In the genomic region with DNA sequence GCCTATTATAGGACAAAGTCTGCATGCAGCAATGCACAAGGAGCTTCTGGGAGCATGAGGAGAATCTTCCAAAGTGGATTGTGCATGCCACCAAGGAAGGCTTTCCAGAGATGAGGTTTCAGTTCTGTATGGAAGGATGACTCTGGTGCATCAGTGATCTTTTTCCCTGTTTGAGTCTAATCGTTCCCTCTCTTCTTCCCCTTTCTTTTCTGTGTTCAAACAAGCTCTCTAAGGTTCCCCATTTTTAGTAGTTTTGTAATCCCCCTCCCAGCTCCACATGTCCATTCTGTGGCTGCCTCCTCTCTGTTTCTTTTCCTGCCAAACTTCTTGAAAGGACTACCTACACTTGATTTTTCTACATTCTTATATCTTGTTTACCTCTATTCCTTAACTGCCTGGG, we compare ENCODE assay signal across 24 cellular contexts. TPM values are rescaled to one million over a fixed set of nuclear protein-coding genes. Genes with fewer than 3 reads are reported as not detected.
A peak's percentile ranks its signal among the peaks of the same experiment; 100 is the strongest.
DNase-seq lines count a peak whose midpoint lies in the region; ATAC-seq and TF ChIP-seq lines count a peak whose summit lies in the region.
"Had no signal": no experiment of that assay in that cellular context is flagged by ENCODE, and none has a peak within 500 bp of the region (broad histone marks: within the 10 kb centered on the region; RNA-seq: fewer than 3 reads in every experiment).

No MANE protein-coding gene starts in this region.

- H3K9me3 Mint-ChIP-seq in T-cell, result no peaks in the 10 kb centered on the region
- H3K9me3 Mint-ChIP-seq: CD4-positive, alpha-beta T cell; IgD-negative memory B cell; naive B cell had no signal

- CTCF ChIA-PET in T-cell (lab: Charles Lee), result interaction anchor here in 1 of 2 donors (0.6 kb wide), 1 partner anchor 44 kb away, joined by 7 read pairs; no protein-coding TSS in a partner anchor

- H3F3A ChIP-seq in GM23248 (ENCODE audit: insufficient read depth), result peaks cover 42% of the 10 kb centered on the region

- no peaks in the 10 kb centered on the region for H3K9me2 ChIP-seq in GM23248 (ENCODE audit: insufficient read depth)

- WGBS in GM23248 (ENCODE audit: low coverage in 1 of 2, low lambda C conversion rate in 2 of 2, missing lambda C conversion rate in 2 of 2), 2 experiments, result 83 to 96% methylated on average over 1 of the region's 1 CpG

- TF ChIP-seq CTCF in OCI-LY3 (IDR thresholded peaks at IDR 0.05; ENCODE audit: low read depth, low read length), result no peak
- no peak for TF ChIP-seq CTCF in left lung (IDR thresholded peaks at IDR 0.05)
- no peak for TF ChIP-seq CTCF in foreskin keratinocyte (conservative IDR thresholded peaks at IDR 0.05)
- no peak for TF ChIP-seq CTCF in GM20000 (IDR thresholded peaks at IDR 0.05; ENCODE audit: extremely low read depth, missing control alignments)

- H3K4me1 Mint-ChIP-seq in T-cell, result peaks cover 14 to 21% (median 14%) of the 10 kb centered on the region in 3 donors

- H3K4me3 Mint-ChIP-seq in T-cell, result no peak overlapping the region
- H3K4me3 Mint-ChIP-seq: CD4-positive, alpha-beta T cell; IgD-negative memory B cell; naive B cell had no signal

- H3K4me2 ChIP-seq in GM23248 (ENCODE audit: unreplicated experiment) (no peak overlapping the region), OCI-LY3 (ENCODE audit: low read length) (0 out of 2 replicates have a peak overlapping the region, but pooled peaks have one; percentile 17)

- no peaks in the 10 kb centered on the region for H4K20me1 ChIP-seq in GM23248 (ENCODE audit: insufficient read depth)
- H4K20me1 ChIP-seq in OCI-LY3 (ENCODE audit: insufficient read depth, low read length), result no peaks in the 10 kb centered on the region

- peak overlapping the region; percentile 57 for H3K27ac ChIP-seq in ACC112 (ENCODE audit: low read depth, low read length)
- peak overlapping the region; percentile 52; the same call in 1 of the 2 replicates for H3K27ac ChIP-seq in GM23248
- no peak overlapping the region for H3K27ac ChIP-seq in OCI-LY3 (ENCODE audit: low read length)
- peak overlapping the region in 1 of 2 donors; percentile 70 for H3K27ac ChIP-seq in left lung
- H3K27ac ChIP-seq in foreskin keratinocyte, result no peak overlapping the region
- H3K27ac ChIP-seq: epithelial cell of prostate, vagina, VCaP had no signal

- H2AFZ ChIP-seq in ACC112 (ENCODE audit: low read length, unreplicated experiment) (no peak overlapping the region), GM23248 (no peak overlapping the region), OCI-LY3 (ENCODE audit: low read depth, low read length) (no peak overlapping the region)

- H3K79me2 ChIP-seq in ACC112 (ENCODE audit: control insufficient read depth, insufficient read depth, low read length, unreplicated experiment) (no peaks in the 10 kb centered on the region), GM23248 (ENCODE audit: insufficient read depth) (no peaks in the 10 kb centered on the region), OCI-LY3 (ENCODE audit: low read length) (no peaks in the 10 kb centered on the region)

- POLR2A ChIA-PET in T-cell (lab: Charles Lee), result no interaction called here

- ATAC-seq in left lung, result peak; percentile 55
- no peak for ATAC-seq in GM18867 (IDR thresholded peaks at IDR 0.05; ENCODE audit: unreplicated experiment)
- ATAC-seq in T-cell (replicated peaks in 1 of 4), result no peak
- no peak for ATAC-seq in foreskin keratinocyte

- intact Hi-C loops in left lung (cut with DNase I), result no loop called here

- peaks cover 59% of the 10 kb centered on the region for H3K4me1 ChIP-seq in ACC112 (ENCODE audit: control insufficient read depth, insufficient read depth, low read length, unreplicated experiment)
- H3K4me1 ChIP-seq in GM23248 (ENCODE audit: insufficient read depth), result peaks cover 40% of the 10 kb centered on the region
- H3K4me1 ChIP-seq in OCI-LY3 (ENCODE audit: low read length), result peaks cover 20% of the 10 kb centered on the region
- H3K4me1 ChIP-seq in left lung, result peaks cover 0 to 68% of the 10 kb centered on the region in 2 donors
- peaks cover 13% of the 10 kb centered on the region for H3K4me1 ChIP-seq in foreskin keratinocyte
- H3K4me1 ChIP-seq: vagina had no signal

- H3K27me3 Mint-ChIP-seq in T-cell, result no peaks in the 10 kb centered on the region
- H3K27me3 Mint-ChIP-seq: CD4-positive, alpha-beta T cell; IgD-negative memory B cell had no signal

- H3K36me3 ChIP-seq in ACC112 (ENCODE audit: insufficient read depth, low read length) (peaks cover 4% of the 10 kb centered on the region; the same call in 1 of the 2 replicates), GM23248 (ENCODE audit: low read depth) (no peaks in the 10 kb centered on the region), OCI-LY3 (replicated peaks; ENCODE audit: low read depth, low read length) (no peaks in the 10 kb centered on the region), left lung (no peaks in the 10 kb centered on the region)
- H3K36me3 ChIP-seq: vagina had no signal

- H3K9me3 ChIP-seq in GM23248 (ENCODE audit: low read depth) (no peaks in the 10 kb centered on the region), OCI-LY3 (ENCODE audit: insufficient read depth, low read length) (no peaks in the 10 kb centered on the region), left lung (no peaks in the 10 kb centered on the region)
- H3K9me3 ChIP-seq: vagina had no signal

- in situ Hi-C loops in GM23248 (cut with MboI), result no loop called here

- H3K9ac ChIP-seq in GM23248, result no peak overlapping the region
- no peak overlapping the region for H3K9ac ChIP-seq in OCI-LY3 (ENCODE audit: low read length)

- DNase-seq in GM23248 (no peak), left lung (no peak), T-cell (no peak), foreskin keratinocyte (no peak), GM20000 (ENCODE audit: low spot score) (no peak)
- DNase-seq: ACHN; activated CD4-positive, alpha-beta T cell treated with anti-CD3 and anti-CD28 coated beads, Interleukin-2, amount 50 U/mL, for 48 hours; activated T-cell treated with anti-CD3 and anti-CD28 coated beads for 4 hours; amniotic stem cell; CD4-positive, alpha-beta T cell; central memory CD4-positive, alpha-beta T cell; MM.1S; naive B cell; NCI-H1930; NCI-H345; right cardiac atrium; substantia nigra had no signal

- H3K4me3 ChIP-seq in ACC112 (ENCODE audit: low read depth, low read length), result no peak overlapping the region
- no peak overlapping the region for H3K4me3 ChIP-seq in GM23248
- no peak overlapping the region for H3K4me3 ChIP-seq in OCI-LY3 (ENCODE audit: low read length)
- no peak overlapping the region for H3K4me3 ChIP-seq in left lung
- H3K4me3 ChIP-seq: vagina had no signal

- no peaks in the 10 kb centered on the region for H3K36me3 Mint-ChIP-seq in T-cell
- H3K36me3 Mint-ChIP-seq: IgD-negative memory B cell, naive B cell had no signal

- H3K27me3 ChIP-seq in ACC112 (ENCODE audit: insufficient read depth, low read length) (no peaks in the 10 kb centered on the region), GM23248 (replicated peaks; ENCODE audit: insufficient read depth) (no peaks in the 10 kb centered on the region), OCI-LY3 (ENCODE audit: low read depth, low read length) (0 out of 2 replicates have a peak, but pooled peaks cover 2% of the 10 kb centered on the region), left lung (no peaks in the 10 kb centered on the region), foreskin keratinocyte (no peaks in the 10 kb centered on the region)
- H3K27me3 ChIP-seq: vagina had no signal

- H3K27ac Mint-ChIP-seq in T-cell, result no peak overlapping the region
- H3K27ac Mint-ChIP-seq: CD4-positive, alpha-beta T cell; IgD-negative memory B cell had no signal

RNA-seq across cellular contexts. Expression of gene USP25, which starts 43.3 kb away (rescaled TPM):
- 36.0 and 41.5 TPM in 2 replicates for total RNA-seq in GM23248 (2014; rRNA removed; shearing (Covaris generic))
- polyA plus RNA-seq in GM23248 (2016; fragmentation: Nextera tagmentation; extraction: Ambion mirVana) (5.8 and 8.0 TPM in 2 replicates), foreskin keratinocyte (9.0 TPM in 2 replicates)
- total RNA-seq in left lung (10 to 100 TPM; 47.5 to 51.9 TPM), T-cell (10 to 100 TPM; 59.8 to 74.2 (median 61.9) TPM), foreskin keratinocyte (25.5 and 27.3 TPM in 2 replicates)

Comparison
In these comparisons a context has a peak if more than half of its experiments do, and no peak if none do; other contexts are left out.
1. H3K27ac ChIP-seq: peak in ACC112 (single experiment) and GM23248 (single experiment); none in OCI-LY3 (single experiment) and foreskin keratinocyte (single experiment).